Comparison of ENCODE assay signal across 1 cellular context in genomic region chr5:143601357-143601756, GRCh38.
TF ChIP-seq lines count a peak whose summit lies in the region.

No MANE protein-coding gene starts in this region.

TF ChIP-seq in HepG2, 621 proteins besides CTCF, POLR2A, EP300 and RAD21 (continued from another document and continues in another):
- TF ChIP-seq HOMEZ (CRISPR knock-in tag; IDR thresholded peaks at IDR 0.05; ENCODE audit: low read depth) (peak; percentile 87; the same call in 1 of the 2 replicates), ZNF484 (CRISPR knock-in tag; IDR thresholded peaks at IDR 0.05; ENCODE audit: borderline replicate concordance, low read depth) (no peak), PAXIP1 (CRISPR knock-in tag; conservative IDR thresholded peaks at IDR 0.05) (peak; percentile 47; the same call in 1 of the 2 replicates), FOXJ3 (CRISPR knock-in tag; IDR thresholded peaks at IDR 0.05; ENCODE audit: borderline replicate concordance) (no peak), HDAC2 (CRISPR knock-in tag; IDR thresholded peaks at IDR 0.05) (peak; percentile 30; the same call in 1 of the 2 replicates), KLF12 (CRISPR knock-in tag; IDR thresholded peaks at IDR 0.05; ENCODE audit: borderline replicate concordance) (no peak), ZNF460 (CRISPR knock-in tag; IDR thresholded peaks at IDR 0.05; ENCODE audit: borderline replicate concordance) (no peak), CBX1 (IDR thresholded peaks at IDR 0.05; ENCODE audit: low read depth) (no peak), ZNF746 (CRISPR knock-in tag; IDR thresholded peaks at IDR 0.05) (no peak), SALL2 (CRISPR knock-in tag; IDR thresholded peaks at IDR 0.05) (no peak), ZNF264 (CRISPR knock-in tag; IDR thresholded peaks at IDR 0.05) (no peak), ZFP36 (IDR thresholded peaks at IDR 0.05; ENCODE audit: borderline replicate concordance, low read depth, low read length, partially characterized antibody) (no peak), SMAD3 (CRISPR knock-in tag; IDR thresholded peaks at IDR 0.05) (no peak), POLR2AphosphoS2 (IDR thresholded peaks at IDR 0.05; ENCODE audit: low read depth, low read length) (no peak), PHF20 (CRISPR knock-in tag; IDR thresholded peaks at IDR 0.05) (no peak), CEBPB (IDR thresholded peaks at IDR 0.05; ENCODE audit: borderline replicate concordance, low read depth, low read length) (peak; percentile 76; the same call in 1 of the 2 replicates), ZBTB42 (CRISPR knock-in tag; IDR thresholded peaks at IDR 0.05) (no peak), MIER3 (CRISPR knock-in tag; IDR thresholded peaks at IDR 0.05; ENCODE audit: borderline replicate concordance) (no peak), ZNF562 (CRISPR knock-in tag; IDR thresholded peaks at IDR 0.05; ENCODE audit: borderline replicate concordance) (no peak), E2F5 (CRISPR knock-in tag; conservative IDR thresholded peaks at IDR 0.05) (no peak), ZNF839 (CRISPR knock-in tag; IDR thresholded peaks at IDR 0.05; ENCODE audit: borderline replicate concordance) (no peak), ZNF704 (CRISPR knock-in tag; IDR thresholded peaks at IDR 0.05; ENCODE audit: borderline replicate concordance) (no peak), AHDC1 (CRISPR knock-in tag; IDR thresholded peaks at IDR 0.05; ENCODE audit: borderline replicate concordance) (peak; percentile 38; the same call in 1 of the 2 replicates), CBX2 (IDR thresholded peaks at IDR 0.05; ENCODE audit: low read depth, low read length) (no peak), CBX2 (CRISPR knock-in tag; IDR thresholded peaks at IDR 0.05; ENCODE audit: low read depth) (no peak), ZNF17 (CRISPR knock-in tag; IDR thresholded peaks at IDR 0.05) (no peak), JDP2 (CRISPR knock-in tag; IDR thresholded peaks at IDR 0.05; ENCODE audit: borderline replicate concordance) (no peak), LCORL (IDR thresholded peaks at IDR 0.05) (no peak), LCORL (CRISPR knock-in tag; IDR thresholded peaks at IDR 0.05) (peak; percentile 72), SOX6 (IDR thresholded peaks at IDR 0.05) (no peak), SOX6 (CRISPR knock-in tag; IDR thresholded peaks at IDR 0.05) (0 out of 2 replicates have a peak, but pooled peaks have one; percentile 38), ZBTB34 (CRISPR knock-in tag; IDR thresholded peaks at IDR 0.05) (no peak), NPAS2 (CRISPR knock-in tag; IDR thresholded peaks at IDR 0.05; ENCODE audit: borderline replicate concordance) (no peak), ZNF644 (CRISPR knock-in tag; IDR thresholded peaks at IDR 0.05; ENCODE audit: low read depth) (peak; percentile 26; the same call in 1 of the 2 replicates), MTA3 (CRISPR knock-in tag; IDR thresholded peaks at IDR 0.05) (no peak), ZKSCAN8 (CRISPR knock-in tag; IDR thresholded peaks at IDR 0.05; ENCODE audit: borderline replicate concordance) (0 out of 2 replicates have a peak, but pooled peaks have one; percentile 34), PBX3 (CRISPR knock-in tag; IDR thresholded peaks at IDR 0.05; ENCODE audit: borderline replicate concordance) (no peak), SP140L (CRISPR knock-in tag; IDR thresholded peaks at IDR 0.05; ENCODE audit: borderline replicate concordance) (no peak), BRF2 (CRISPR knock-in tag; IDR thresholded peaks at IDR 0.05) (no peak), ZZZ3 (CRISPR knock-in tag; IDR thresholded peaks at IDR 0.05; ENCODE audit: borderline replicate concordance) (no peak), SNAPC5 (CRISPR knock-in tag; IDR thresholded peaks at IDR 0.05; ENCODE audit: borderline replicate concordance) (no peak), ZKSCAN5 (CRISPR knock-in tag; IDR thresholded peaks at IDR 0.05) (0 out of 2 replicates have a peak, but pooled peaks have one; percentile 40), ZNF317 (CRISPR knock-in tag; IDR thresholded peaks at IDR 0.05) (no peak), ATF4 (CRISPR knock-in tag; IDR thresholded peaks at IDR 0.05) (no peak), RBM39 (IDR thresholded peaks at IDR 0.05; ENCODE audit: low read depth, low read length, poor library complexity, severe bottlenecking) (no peak), RARG (CRISPR knock-in tag; IDR thresholded peaks at IDR 0.05; ENCODE audit: low read depth) (no peak), NFIC (IDR thresholded peaks at IDR 0.05; ENCODE audit: low read length) (no peak; the same call in 1 of the 2 replicates), ZNF691 (CRISPR knock-in tag; IDR thresholded peaks at IDR 0.05; ENCODE audit: borderline replicate concordance, low read depth) (0 out of 2 replicates have a peak, but pooled peaks have one; percentile 38)
